Comparison of ENCODE assay signal across 9 cellular contexts in the genomic region with DNA sequence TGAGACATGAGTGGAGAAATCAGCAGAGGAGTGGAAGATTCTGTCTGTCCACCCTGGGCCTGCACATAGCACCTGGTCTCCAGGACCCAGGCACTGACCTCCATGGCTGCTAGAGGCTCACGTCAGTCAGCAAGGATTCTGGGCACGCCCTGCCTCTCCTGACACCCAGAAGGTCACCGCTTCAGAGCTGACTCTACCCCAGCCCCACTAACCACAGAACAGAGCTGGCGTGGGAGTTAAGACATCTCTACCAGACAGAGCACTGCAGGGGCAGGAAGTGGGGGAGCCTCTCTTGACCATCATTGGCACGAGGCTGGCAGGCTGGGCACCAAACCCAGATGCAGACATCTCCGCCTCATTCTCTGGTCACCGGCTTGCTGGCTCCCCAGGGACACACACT. TPM values are rescaled to one million over a fixed set of nuclear protein-coding genes. Genes with fewer than 3 reads are reported as not detected.
DNase-seq lines count a peak whose midpoint lies in the region; ATAC-seq, FAIRE-seq and TF ChIP-seq lines count a peak whose summit lies in the region.
"Had no signal": no experiment of that assay in that cellular context is flagged by ENCODE, and none has a peak within 500 bp of the region (broad histone marks: within the 10 kb centered on the region; RNA-seq: fewer than 3 reads in every experiment).

No MANE protein-coding gene starts in this region.

- H3K4me3 ChIP-seq in astrocyte (ENCODE audit: insufficient read depth, low read depth, low read length): no peak overlapping the region
- no peak overlapping the region for H3K4me3 ChIP-seq in mucosa of descending colon

- H3K27ac ChIP-seq in astrocyte (ENCODE audit: low read depth, low read length): no peak overlapping the region

- no peak overlapping the region for H2AFZ ChIP-seq in astrocyte (ENCODE audit: low read depth, low read length)

- peak overlapping the region; percentile 19 for H3K4me2 ChIP-seq in astrocyte (ENCODE audit: low read length)

- H3K79me2 ChIP-seq in astrocyte (ENCODE audit: insufficient read depth, low read length): peaks cover 8% of the 10 kb centered on the region

- intact Hi-C loops in activated CD4-positive, alpha-beta T cell treated with anti-CD3 and anti-CD28 coated beads for 36 hours (cut with DNase I, micrococcal nuclease): no loop called here
- intact Hi-C loops in mucosa of descending colon (cut with DNase I, micrococcal nuclease): no loop called here

- DNase-seq in activated CD4-positive, alpha-beta T cell treated with anti-CD3 and anti-CD28 coated beads for 36 hours: peak; percentile 61
- no peak for DNase-seq in activated CD4-positive, alpha-beta T cell treated with anti-CD3 and anti-CD28 coated beads, Interleukin-2, amount 50 U/mL, for 4 hours
- DNase-seq in HTR-8/SVneo (ENCODE audit: insufficient read length, low spot score) (no peak), astrocyte (ENCODE audit: low read depth) (peak; percentile 23), mucosa of descending colon (no peak), SHP77 (lab: John Stamatoyannopoulos, UW) (no peak)
- no peak for DNase-seq in effector CD8-positive, alpha-beta T cell (lab: John Stamatoyannopoulos, UW)
- DNase-seq: NCI-H2029 had no signal

- no peak overlapping the region for H3K9ac ChIP-seq in astrocyte (ENCODE audit: low read length)

- FAIRE-seq in HTR-8/SVneo (lab: Jason Lieb, UNC) (peak; percentile 77), astrocyte (lab: Jason Lieb, UNC) (no peak)

- H3K9me3 Mint-ChIP-seq in activated CD4-positive, alpha-beta T cell treated with anti-CD3 and anti-CD28 coated beads for 36 hours (ENCODE audit: low read depth): no peaks in the 10 kb centered on the region
- H3K9me3 Mint-ChIP-seq in astrocyte (ENCODE audit: unreplicated experiment): peaks cover under 1% of the 10 kb centered on the region
- H3K9me3 Mint-ChIP-seq in stimulated activated memory B cell treated with anti-CD40 and anti-IgM and Interleukin-4, amounts not matched to agents 10 μg/mL and 1 μg/mL and 100 μg/mL, for 72 hours: no peaks in the 10 kb centered on the region

- peaks cover 31% of the 10 kb centered on the region for H4K20me1 ChIP-seq in astrocyte (ENCODE audit: insufficient read depth, low read length)

- H3K4me1 Mint-ChIP-seq in activated CD4-positive, alpha-beta T cell treated with anti-CD3 and anti-CD28 coated beads for 36 hours: peaks cover 38% of the 10 kb centered on the region
- H3K4me1 Mint-ChIP-seq in astrocyte (ENCODE audit: low read depth, unreplicated experiment): peaks cover 5% of the 10 kb centered on the region
- peaks cover 48% of the 10 kb centered on the region for H3K4me1 Mint-ChIP-seq in stimulated activated memory B cell treated with anti-CD40 and anti-IgM and Interleukin-4, amounts not matched to agents 10 μg/mL and 1 μg/mL and 100 μg/mL, for 72 hours

- H3K27me3 ChIP-seq in astrocyte (ENCODE audit: insufficient read depth, low read length): no peaks in the 10 kb centered on the region

- ATAC-seq in activated CD4-positive, alpha-beta T cell treated with anti-CD3 and anti-CD28 coated beads for 36 hours: peak; percentile 24
- ATAC-seq in stimulated activated memory B cell treated with anti-CD40 and anti-IgM and Interleukin-4, amounts not matched to agents 10 μg/mL and 1 μg/mL and 100 μg/mL, for 72 hours: peak; percentile 82
- no peak for ATAC-seq in mucosa of descending colon

- no peaks in the 10 kb centered on the region for H3K9me3 ChIP-seq in astrocyte (ENCODE audit: insufficient read depth, low read depth, low read length)
- H3K9me3 ChIP-seq in mucosa of descending colon: no peaks in the 10 kb centered on the region

- POLR2A ChIA-PET in activated CD4-positive, alpha-beta T cell treated with anti-CD3 and anti-CD28 coated beads for 36 hours (lab: Charles Lee): interaction anchor here (0.6 kb wide), 1 partner anchor 18 kb away, joined by 3 read pairs; no protein-coding TSS in a partner anchor

- H3K4me3 Mint-ChIP-seq in activated CD4-positive, alpha-beta T cell treated with anti-CD3 and anti-CD28 coated beads for 36 hours: peak overlapping the region; percentile 83
- no peak overlapping the region for H3K4me3 Mint-ChIP-seq in astrocyte (ENCODE audit: unreplicated experiment)
- H3K4me3 Mint-ChIP-seq in stimulated activated memory B cell treated with anti-CD40 and anti-IgM and Interleukin-4, amounts not matched to agents 10 μg/mL and 1 μg/mL and 100 μg/mL, for 72 hours: peak overlapping the region; percentile 51

- no peak overlapping the region for H3K27ac Mint-ChIP-seq in activated CD4-positive, alpha-beta T cell treated with anti-CD3 and anti-CD28 coated beads for 36 hours
- H3K27ac Mint-ChIP-seq in astrocyte (ENCODE audit: unreplicated experiment): no peak overlapping the region
- H3K27ac Mint-ChIP-seq in stimulated activated memory B cell treated with anti-CD40 and anti-IgM and Interleukin-4, amounts not matched to agents 10 μg/mL and 1 μg/mL and 100 μg/mL, for 72 hours: peak overlapping the region; percentile 67

- CTCF ChIA-PET in activated CD4-positive, alpha-beta T cell treated with anti-CD3 and anti-CD28 coated beads for 36 hours (lab: Charles Lee): interaction anchor here (1.0 kb wide), 1 partner anchor 120 kb away, joined by 3 read pairs; no protein-coding TSS in a partner anchor

- H3K4me1 ChIP-seq in astrocyte (ENCODE audit: insufficient read depth, low read length): peaks cover 11% of the 10 kb centered on the region
- H3K4me1 ChIP-seq in mucosa of descending colon (ENCODE audit: low read depth): peaks cover 13% of the 10 kb centered on the region

- TF ChIP-seq CTCF in astrocyte (IDR thresholded peaks at IDR 0.05; ENCODE audit: insufficient read depth, low read depth, low read length) (no peak), mucosa of descending colon (IDR thresholded peaks at IDR 0.05) (no peak)

- H3K36me3 ChIP-seq in astrocyte (ENCODE audit: insufficient read depth, low read length) (no peaks in the 10 kb centered on the region), mucosa of descending colon (ENCODE audit: low read depth) (no peaks in the 10 kb centered on the region)

- peaks cover 41% of the 10 kb centered on the region for H3K36me3 Mint-ChIP-seq in activated CD4-positive, alpha-beta T cell treated with anti-CD3 and anti-CD28 coated beads for 36 hours (ENCODE audit: low read depth)
- H3K36me3 Mint-ChIP-seq in astrocyte (ENCODE audit: low read depth, unreplicated experiment): peaks cover 2% of the 10 kb centered on the region
- peaks cover 33% of the 10 kb centered on the region for H3K36me3 Mint-ChIP-seq in stimulated activated memory B cell treated with anti-CD40 and anti-IgM and Interleukin-4, amounts not matched to agents 10 μg/mL and 1 μg/mL and 100 μg/mL, for 72 hours

- peaks cover 1% of the 10 kb centered on the region for H3K27me3 Mint-ChIP-seq in activated CD4-positive, alpha-beta T cell treated with anti-CD3 and anti-CD28 coated beads for 36 hours
- H3K27me3 Mint-ChIP-seq in astrocyte (ENCODE audit: low read depth, unreplicated experiment): peaks cover 4% of the 10 kb centered on the region
- H3K27me3 Mint-ChIP-seq in stimulated activated memory B cell treated with anti-CD40 and anti-IgM and Interleukin-4, amounts not matched to agents 10 μg/mL and 1 μg/mL and 100 μg/mL, for 72 hours: no peaks in the 10 kb centered on the region

RNA-seq across cellular contexts. Expression of a gene that starts 3.0 kb away (rescaled TPM):
- 10 to 100 TPM; 59.5 to 92.8 TPM for total RNA-seq in activated CD4-positive, alpha-beta T cell treated with anti-CD3 and anti-CD28 coated beads for 36 hours
- total RNA-seq in astrocyte (12.5 and 20.5 TPM in 2 replicates), mucosa of descending colon (10 to 100 TPM; 24.9 to 30.4 (median 25.3) TPM)

RNA-seq across cellular contexts. Expression of a gene that starts 54.7 kb away (rescaled TPM):
- total RNA-seq in activated CD4-positive, alpha-beta T cell treated with anti-CD3 and anti-CD28 coated beads for 36 hours: 1 to 10 TPM; 5.9 to 6.6 TPM
- total RNA-seq in astrocyte (3.1 and 3.5 TPM in 2 replicates), mucosa of descending colon (10 to 100 TPM in 1 of 3 donors, 1 to 10 TPM in 2; 4.9 to 11.0 (median 6.4) TPM)

Comparison
In these comparisons a context has a peak if more than half of its experiments do, and no peak if none do; other contexts are left out.
1. DNase-seq: peak in activated CD4-positive, alpha-beta T cell treated with anti-CD3 and anti-CD28 coated beads for 36 hours (single experiment) and astrocyte (single experiment); none in activated CD4-positive, alpha-beta T cell treated with anti-CD3 and anti-CD28 coated beads, Interleukin-2, amount 50 U/mL, for 4 hours (0 of 2), HTR-8/SVneo (single experiment), mucosa of descending colon (0 of 3), SHP77 (0 of 2) and effector CD8-positive, alpha-beta T cell (single experiment).